ENCODE assay signal across 8 cellular contexts in the genomic region with DNA sequence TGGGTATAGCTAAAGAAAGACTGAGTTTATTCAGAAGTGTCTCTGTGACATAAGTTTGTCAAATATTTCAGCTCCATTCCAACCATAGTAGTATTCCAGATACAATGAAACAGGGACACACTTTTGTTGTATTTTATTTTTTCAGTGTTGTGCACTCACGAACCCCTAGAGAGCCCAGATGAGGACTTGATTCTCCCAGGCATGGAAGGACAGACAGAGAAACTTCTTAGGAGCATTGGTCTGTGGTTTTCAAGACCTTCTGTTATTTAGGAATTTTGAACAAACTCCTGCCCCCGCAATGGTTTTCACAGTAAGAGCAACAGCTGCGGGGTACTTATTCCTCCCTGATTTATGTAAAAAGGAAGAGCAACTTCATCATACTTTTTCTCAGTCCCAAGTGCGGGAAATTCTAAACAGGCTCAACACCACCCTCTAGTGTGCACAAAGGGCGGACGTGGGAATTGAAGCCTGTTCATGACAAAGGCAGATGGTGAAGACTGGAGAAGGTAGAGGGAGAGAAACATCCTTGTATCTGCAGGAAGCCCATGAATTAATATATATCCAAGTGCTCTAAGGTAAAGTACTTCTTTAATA.
DNase-seq lines count a peak whose midpoint lies in the region; ATAC-seq and TF ChIP-seq lines count a peak whose summit lies in the region.

No MANE protein-coding gene starts in this region.

- H3K27me3 Mint-ChIP-seq in osteocyte (ENCODE audit: unreplicated experiment) = peaks cover 22% of the 10 kb centered on the region

- ATAC-seq in HG02852 (IDR thresholded peaks at IDR 0.05; ENCODE audit: unreplicated experiment) = peak; percentile 66
- no peak for ATAC-seq in HG03439 (IDR thresholded peaks at IDR 0.05; ENCODE audit: unreplicated experiment)

- no peaks in the 10 kb centered on the region for H3K4me1 Mint-ChIP-seq in osteocyte (ENCODE audit: unreplicated experiment)

- H3K4me3 Mint-ChIP-seq in osteocyte (ENCODE audit: unreplicated experiment) = no peak overlapping the region

- peak; percentile 87 for TF ChIP-seq CTCF in foreskin fibroblast (IDR thresholded peaks at IDR 0.05; ENCODE audit: low read depth, low read length)
- peak; percentile 77 for TF ChIP-seq CTCF in osteocyte (IDR thresholded peaks at IDR 0.05)

- H3K27ac Mint-ChIP-seq in osteocyte (ENCODE audit: unreplicated experiment) = no peak overlapping the region

- DNase-seq in activated T-cell treated with anti-CD3 and anti-CD28 coated beads for 24 hours (ENCODE audit: low read depth) = peak; percentile 10
- no peak for DNase-seq in activated T-cell treated with anti-CD3 and anti-CD28 coated beads, Interleukin-2, amount 50 U/mL, for 1 hour
- peak; percentile 2 for DNase-seq in NCI-H226
- DNase-seq in activated CD8-positive, alpha-beta memory T cell treated with anti-CD3 and anti-CD28 coated beads, Interleukin-2, amount 50 U/mL, for 4 hours = peak; percentile 15
- peak; percentile 38 to 76 for DNase-seq in foreskin fibroblast
- no peak for DNase-seq in osteocyte (ENCODE audit: extremely low spot score, unreplicated experiment)

- H3K9me3 Mint-ChIP-seq in osteocyte (ENCODE audit: unreplicated experiment) = no peaks in the 10 kb centered on the region

- H3K4me3 ChIP-seq in foreskin fibroblast (ENCODE audit: low read depth in 1 of 2, low read length in 2 of 2) = no peak overlapping the region

- H3K36me3 Mint-ChIP-seq in osteocyte (ENCODE audit: unreplicated experiment) = no peaks in the 10 kb centered on the region

Comparison
In these comparisons a context has a peak if more than half of its experiments do, and no peak if none do; other contexts are left out.
1. DNase-seq: peak in activated T-cell treated with anti-CD3 and anti-CD28 coated beads for 24 hours (single experiment), NCI-H226 (single experiment), activated CD8-positive, alpha-beta memory T cell treated with anti-CD3 and anti-CD28 coated beads, Interleukin-2, amount 50 U/mL, for 4 hours (single experiment) and foreskin fibroblast (2 of 2); none in activated T-cell treated with anti-CD3 and anti-CD28 coated beads, Interleukin-2, amount 50 U/mL, for 1 hour (single experiment) and osteocyte (single experiment).